In genomic region chr17:43701318-43701743, GRCh38 we compare ENCODE assay signal across 7 cellular contexts. TPM values are rescaled to one million over a fixed set of nuclear protein-coding genes. Genes with fewer than 3 reads are reported as not detected.
A peak's percentile ranks its signal among the peaks of the same experiment; 100 is the strongest.
DNase-seq lines count a peak whose midpoint lies in the region; ATAC-seq and TF ChIP-seq lines count a peak whose summit lies in the region.

No MANE protein-coding gene starts in this region.

- TF ChIP-seq CTCF in mammary epithelial cell (conservative IDR thresholded peaks at IDR 0.05 in 1 of 2, IDR thresholded peaks at IDR 0.05 in 1 of 2; ENCODE audit: extremely low read depth in 1 of 2, insufficient read depth in 1 of 2, low read depth in 1 of 2, low read length in 2 of 2) = no peak
- no peak for TF ChIP-seq CTCF in coronary artery (IDR thresholded peaks at IDR 0.05)

- H2AFZ ChIP-seq in mammary epithelial cell (ENCODE audit: low read depth, low read length) = peak overlapping the region; percentile 14

- H3K4me2 ChIP-seq in mammary epithelial cell (ENCODE audit: insufficient read depth, low read depth, low read length) = peak overlapping the region; percentile 63

- H3K27ac ChIP-seq in mammary epithelial cell (ENCODE audit: insufficient read depth, low read depth, low read length) (no peak overlapping the region), coronary artery (no peak overlapping the region)

- H4K20me1 ChIP-seq in mammary epithelial cell (ENCODE audit: insufficient read depth, low read length) = no peaks in the 10 kb centered on the region

- no peaks in the 10 kb centered on the region for H3K36me3 ChIP-seq in mammary epithelial cell (ENCODE audit: insufficient read depth, low read length)

- H3K9me3 ChIP-seq in mammary epithelial cell (replicated peaks; ENCODE audit: insufficient read depth, low read length) = peaks cover 5% of the 10 kb centered on the region

- peak; percentile 69 for ATAC-seq in GM19467 (IDR thresholded peaks at IDR 0.05; ENCODE audit: unreplicated experiment)

- no peaks in the 10 kb centered on the region for H3K27me3 ChIP-seq in mammary epithelial cell (ENCODE audit: insufficient read depth, low read length)

- DNase-seq in OCI-M1 (lab: John Stamatoyannopoulos, UW) (peak; percentile 78), mammary epithelial cell (peak; percentile 91), SHP77 treated with DMSO at 0.1 percent for 48 hours (lab: John Stamatoyannopoulos, UW) (no peak), germinal center (ENCODE audit: low spot score) (no peak), coronary artery (ENCODE audit: low spot score) (no peak)
- peak; percentile 8 to 24 for DNase-seq in stimulated activated CD8-positive, alpha-beta memory T cell treated with anti-CD3 and anti-CD28 coated beads, Interleukin-4, amount 100 ng/mL, for 1 hour (ENCODE audit: low read depth in 2 of 2, low spot score in 1 of 2)

- no peak overlapping the region for H3K9ac ChIP-seq in mammary epithelial cell (ENCODE audit: insufficient read depth, low read length)

- dilution Hi-C loops in mammary epithelial cell (cut with HindIII; ENCODE audit: low sequenced_read_pairs) = loop anchor here (5.0 to 10.0 kb wide), 3 partner anchors 51 to 327 kb away; no protein-coding TSS in a partner anchor

- no TSS peak for BruUV-seq in mammary epithelial cell (replicated peaks; lab: Mats Ljungman, UMichigan)

- in situ Hi-C loops in mammary epithelial cell (cut with MboI; ENCODE audit: low sequenced_read_pairs in 2 of 2) = no loop called here

- 11% methylated on average over 11 of the region's 16 CpGs for WGBS in mammary epithelial cell (ENCODE audit: low coverage, missing lambda C conversion rate)

- intact Hi-C loops in mammary epithelial cell (cut with micrococcal nuclease) = no loop called here

- H3K4me3 ChIP-seq in mammary epithelial cell (replicated peaks in 1 of 3; ENCODE audit: insufficient read depth in 1 of 3, low read depth in 2 of 3, low read length in 3 of 3) = no peak overlapping the region
- H3K4me3 ChIP-seq in coronary artery = no peak overlapping the region

- CTCF ChIA-PET in mammary epithelial cell (lab: Charles Lee; ENCODE audit: low non-redundant PET) = no interaction called here

- peaks cover 10% of the 10 kb centered on the region for H3K4me1 ChIP-seq in mammary epithelial cell (ENCODE audit: insufficient read depth, low read length)

- H3K79me2 ChIP-seq in mammary epithelial cell (ENCODE audit: insufficient read depth, low read length) = no peaks in the 10 kb centered on the region

RNA-seq across cellular contexts. Expression of gene MEOX1, which starts 39.6 kb away (rescaled TPM):
- not detected for total RNA-seq in mammary epithelial cell
- polyA plus RNA-seq in mammary epithelial cell = not detected
- polyA minus RNA-seq in mammary epithelial cell = not detected

RNA-seq across cellular contexts. Expression of gene SOST, which starts 57.3 kb away (rescaled TPM):
- total RNA-seq in mammary epithelial cell = not detected
- not detected for polyA plus RNA-seq in mammary epithelial cell
- polyA minus RNA-seq in mammary epithelial cell = not detected

Comparison
In these comparisons a context has a peak if more than half of its experiments do, and no peak if none do; other contexts are left out.
1. DNase-seq: peak in OCI-M1 (single experiment), mammary epithelial cell (single experiment) and stimulated activated CD8-positive, alpha-beta memory T cell treated with anti-CD3 and anti-CD28 coated beads, Interleukin-4, amount 100 ng/mL, for 1 hour (2 of 2); none in SHP77 treated with DMSO at 0.1 percent for 48 hours (single experiment), germinal center (single experiment) and coronary artery (single experiment).